ENCODE assay signal across 16 cellular contexts in the genomic region with DNA sequence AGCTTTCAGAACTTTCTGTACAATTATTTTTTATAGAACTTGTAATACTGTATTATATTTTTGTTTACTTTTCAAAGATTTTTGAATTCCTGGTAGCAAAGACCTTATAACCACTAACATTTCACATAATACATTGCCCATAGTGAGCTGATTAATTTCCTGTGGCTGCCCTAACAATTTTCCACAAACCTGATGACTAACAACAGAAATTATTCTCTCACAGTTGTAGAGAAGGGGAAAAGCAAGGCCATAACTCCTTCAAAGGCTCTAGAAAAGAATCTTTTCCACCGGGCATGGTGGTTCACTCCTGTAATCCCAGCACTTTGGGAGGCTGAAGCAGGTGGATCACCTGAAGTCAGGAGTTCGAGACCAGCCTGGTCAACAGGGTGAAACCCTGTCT. TPM values are rescaled to one million over a fixed set of nuclear protein-coding genes. Genes with fewer than 3 reads are reported as not detected.
DNase-seq lines count a peak whose midpoint lies in the region; ATAC-seq, FAIRE-seq and TF ChIP-seq lines count a peak whose summit lies in the region.
"Had no signal": no experiment of that assay in that cellular context is flagged by ENCODE, and none has a peak within 500 bp of the region (broad histone marks: within the 10 kb centered on the region; RNA-seq: fewer than 3 reads in every experiment).

No MANE protein-coding gene starts in this region.

- peaks cover 3% of the 10 kb centered on the region for H3K9me3 ChIP-seq in SJCRH30 (replicated peaks)
- H3K9me3 ChIP-seq in upper lobe of right lung = peaks cover 14% of the 10 kb centered on the region

- ATAC-seq in natural killer cell (peak in 2 of 3 donors; percentile 34 to 42), GM21423 (IDR thresholded peaks at IDR 0.05; ENCODE audit: unreplicated experiment) (no peak), upper lobe of right lung (no peak)
- ATAC-seq: heart right ventricle had no signal

- H3K4me1 ChIP-seq in SJCRH30 = no peaks in the 10 kb centered on the region
- no peaks in the 10 kb centered on the region for H3K4me1 ChIP-seq in upper lobe of right lung

- H3K4me3 Mint-ChIP-seq in natural killer cell = peak overlapping the region; percentile 29
- H3K4me3 Mint-ChIP-seq: activated B cell treated with CpG ODN at 0.5 μM for 24 hours had no signal

- H3K9me3 Mint-ChIP-seq in natural killer cell = peaks cover 6 to 11% of the 10 kb centered on the region in 2 donors

- peak; percentile 81 for FAIRE-seq in RCC 7860 (lab: Jason Lieb, UNC)

- peak overlapping the region; percentile 67 to 68 for H3K27ac Mint-ChIP-seq in natural killer cell
- H3K27ac Mint-ChIP-seq: activated B cell treated with CpG ODN at 0.5 μM for 24 hours had no signal

- H3K27ac ChIP-seq in SJCRH30 (no peak overlapping the region), upper lobe of right lung (no peak overlapping the region)
- H3K27ac ChIP-seq: heart right ventricle, left ventricle myocardium inferior, SK-N-MC, skin epidermis had no signal

- no peaks in the 10 kb centered on the region for H3K27me3 Mint-ChIP-seq in natural killer cell (ENCODE audit: low read depth in 2 of 2)
- H3K27me3 Mint-ChIP-seq: activated B cell treated with CpG ODN at 0.5 μM for 24 hours had no signal

- DNase-seq in ELR (ENCODE audit: low read depth) (peak; percentile 88), RCC 7860 (ENCODE audit: low spot score) (peak; percentile 53), choroid plexus epithelial cell (ENCODE audit: low read depth) (peak; percentile 72), natural killer cell (no peak), NCI-H2227 (lab: John Stamatoyannopoulos, UW; ENCODE audit: unreplicated experiment) (no peak), SJCRH30 (no peak), upper lobe of right lung (no peak)
- DNase-seq: activated B cell treated with CpG ODN at 0.5 μM for 24 hours, heart right ventricle, left ventricle myocardium inferior, NCI-H187, NCI-H82, trophoblast cell had no signal

- H3K27me3 ChIP-seq in SJCRH30 (no peaks in the 10 kb centered on the region), upper lobe of right lung (no peaks in the 10 kb centered on the region)
- H3K27me3 ChIP-seq: heart right ventricle had no signal

- TF ChIP-seq CTCF in choroid plexus epithelial cell (conservative IDR thresholded peaks at IDR 0.05; ENCODE audit: low read depth, low read length) = no peak
- TF ChIP-seq CTCF in natural killer cell (IDR thresholded peaks at IDR 0.05) = no peak
- no peak for TF ChIP-seq CTCF in upper lobe of right lung (IDR thresholded peaks at IDR 0.05)

- H3K4me3 ChIP-seq in choroid plexus epithelial cell (ENCODE audit: low read depth, low read length) (no peak overlapping the region), SJCRH30 (no peak overlapping the region), upper lobe of right lung (no peak overlapping the region)
- H3K4me3 ChIP-seq: heart right ventricle, left ventricle myocardium inferior, SK-N-MC, skin epidermis had no signal

- H3K36me3 ChIP-seq in SJCRH30 (no peaks in the 10 kb centered on the region), upper lobe of right lung (no peaks in the 10 kb centered on the region)

- H3K36me3 Mint-ChIP-seq in natural killer cell = peaks cover 25% of the 10 kb centered on the region

- intact Hi-C loops in natural killer cell (cut with micrococcal nuclease) (loop anchor here (5.0 kb wide), 1 partner anchor 38 kb away; no protein-coding TSS in a partner anchor), upper lobe of right lung (cut with DNase I) (no loop called here)

- H3K4me1 Mint-ChIP-seq in natural killer cell = peaks cover 74 to 79% of the 10 kb centered on the region in 2 donors

RNA-seq across cellular contexts. Expression of gene KLF12, which starts 19.1 kb away (rescaled TPM):
- total RNA-seq in natural killer cell = 100 to 1,000 TPM; 104 to 119 (median 108) TPM
- 11.3 and 12.3 TPM in 2 replicates for total RNA-seq in SJCRH30 (2014; rRNA removed; shearing (Covaris generic))
- 10.2 TPM for total RNA-seq in upper lobe of right lung

Comparison
In these comparisons a context has a peak if more than half of its experiments do, and no peak if none do; other contexts are left out.
1. DNase-seq: peak in ELR (single experiment), RCC 7860 (single experiment) and choroid plexus epithelial cell (single experiment); none in natural killer cell (single experiment), NCI-H2227 (single experiment), SJCRH30 (0 of 2) and upper lobe of right lung (single experiment).
2. ATAC-seq: peak in natural killer cell (2 of 3); none in GM21423 (single experiment) and upper lobe of right lung (single experiment).